Comparison of ENCODE assay signal across 1 cellular context in the genomic region with DNA sequence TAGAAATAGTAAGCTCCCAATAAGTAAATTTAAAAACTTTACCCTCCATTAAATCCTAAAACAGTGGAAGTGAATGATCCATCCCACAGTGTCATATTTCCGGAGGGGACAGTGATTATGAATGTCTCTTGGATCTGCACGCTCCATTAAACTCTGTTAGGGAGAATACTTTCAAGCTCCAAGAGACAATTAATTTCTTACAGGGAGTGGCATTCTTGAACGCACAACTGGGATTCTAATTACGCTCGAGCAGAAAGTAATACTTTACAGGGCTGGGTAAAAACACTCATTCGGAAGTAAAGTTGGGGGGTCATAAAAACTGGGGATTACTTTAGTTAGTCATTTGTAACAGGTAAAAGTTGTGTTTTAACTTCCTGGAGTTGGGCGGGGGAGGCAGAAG.
TF ChIP-seq lines count a peak whose summit lies in the region.

No MANE protein-coding gene starts in this region.

TF ChIP-seq in HEK293, 187 proteins besides CTCF, POLR2A, EP300 and RAD21 (continued from another document):
- TF ChIP-seq GLIS1 (tag by site-specific recombination; IDR thresholded peaks at IDR 0.05) (peak; percentile 13; the same call in 1 of the 2 replicates), ZNF529 (tag by site-specific recombination; IDR thresholded peaks at IDR 0.05; ENCODE audit: insufficient replicate concordance) (no peak), SP7 (tag by site-specific recombination; IDR thresholded peaks at IDR 0.05) (peak; percentile 66; the same call in 1 of the 2 replicates), ZNF223 (tag by site-specific recombination; IDR thresholded peaks at IDR 0.05) (no peak), ZNF19 (tag by site-specific recombination; IDR thresholded peaks at IDR 0.05; ENCODE audit: low read depth) (no peak)
- TF ChIP-seq, protein P1, sequence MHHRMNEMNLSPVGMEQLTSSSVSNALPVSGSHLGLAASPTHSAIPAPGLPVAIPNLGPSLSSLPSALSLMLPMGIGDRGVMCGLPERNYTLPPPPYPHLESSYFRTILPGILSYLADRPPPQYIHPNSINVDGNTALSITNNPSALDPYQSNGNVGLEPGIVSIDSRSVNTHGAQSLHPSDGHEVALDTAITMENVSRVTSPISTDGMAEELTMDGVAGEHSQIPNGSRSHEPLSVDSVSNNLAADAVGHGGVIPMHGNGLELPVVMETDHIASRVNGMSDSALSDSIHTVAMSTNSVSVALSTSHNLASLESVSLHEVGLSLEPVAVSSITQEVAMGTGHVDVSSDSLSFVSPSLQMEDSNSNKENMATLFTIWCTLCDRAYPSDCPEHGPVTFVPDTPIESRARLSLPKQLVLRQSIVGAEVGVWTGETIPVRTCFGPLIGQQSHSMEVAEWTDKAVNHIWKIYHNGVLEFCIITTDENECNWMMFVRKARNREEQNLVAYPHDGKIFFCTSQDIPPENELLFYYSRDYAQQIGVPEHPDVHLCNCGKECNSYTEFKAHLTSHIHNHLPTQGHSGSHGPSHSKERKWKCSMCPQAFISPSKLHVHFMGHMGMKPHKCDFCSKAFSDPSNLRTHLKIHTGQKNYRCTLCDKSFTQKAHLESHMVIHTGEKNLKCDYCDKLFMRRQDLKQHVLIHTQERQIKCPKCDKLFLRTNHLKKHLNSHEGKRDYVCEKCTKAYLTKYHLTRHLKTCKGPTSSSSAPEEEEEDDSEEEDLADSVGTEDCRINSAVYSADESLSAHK (tag by site-specific recombination; IDR thresholded peaks at IDR 0.05): no peak
- TF ChIP-seq, protein P2, sequence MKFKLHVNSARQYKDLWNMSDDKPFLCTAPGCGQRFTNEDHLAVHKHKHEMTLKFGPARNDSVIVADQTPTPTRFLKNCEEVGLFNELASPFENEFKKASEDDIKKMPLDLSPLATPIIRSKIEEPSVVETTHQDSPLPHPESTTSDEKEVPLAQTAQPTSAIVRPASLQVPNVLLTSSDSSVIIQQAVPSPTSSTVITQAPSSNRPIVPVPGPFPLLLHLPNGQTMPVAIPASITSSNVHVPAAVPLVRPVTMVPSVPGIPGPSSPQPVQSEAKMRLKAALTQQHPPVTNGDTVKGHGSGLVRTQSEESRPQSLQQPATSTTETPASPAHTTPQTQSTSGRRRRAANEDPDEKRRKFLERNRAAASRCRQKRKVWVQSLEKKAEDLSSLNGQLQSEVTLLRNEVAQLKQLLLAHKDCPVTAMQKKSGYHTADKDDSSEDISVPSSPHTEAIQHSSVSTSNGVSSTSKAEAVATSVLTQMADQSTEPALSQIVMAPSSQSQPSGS (tag by site-specific recombination; IDR thresholded peaks at IDR 0.05; ENCODE audit: low read depth): no peak
